ENCODE assay signal across 25 cellular contexts in genomic region chr12:15625075-15625474, GRCh38.
"Had no signal": no experiment of that assay in that cellular context is flagged by ENCODE, and none has a peak within 500 bp of the region (broad histone marks: within the 10 kb centered on the region; RNA-seq: fewer than 3 reads in every experiment).

No MANE protein-coding gene starts in this region.

- DNase-seq: cortex of kidney; dorsolateral prefrontal cortex; effector CD4-positive, alpha-beta T cell; endodermal cell; foreskin fibroblast; gastrocnemius medialis; heart left ventricle; left colon; left ventricle myocardium superior; lower lobe of right lung; naive thymus-derived CD8-positive, alpha-beta T cell; nephron progenitor cell; occipital lobe; stimulated activated CD4-positive, alpha-beta T cell treated with anti-CD3 and anti-CD28 coated beads, Interleukin-2, amount 100 ng/mL, for 24 hours; stimulated activated CD4-positive, alpha-beta T cell treated with anti-CD3 and anti-CD28 coated beads, Interleukin-4, amount 100 ng/mL, for 24 hours; stimulated activated naive CD4-positive, alpha-beta T cell treated with Interleukin-2 at 50 U/mL for 16 hours; stomach; testis; tibial artery had no signal

- H2AFZ ChIP-seq: hepatocyte, parathyroid adenoma had no signal

- H3K9me3 ChIP-seq: gastrocnemius medialis, heart left ventricle, lower lobe of right lung, stomach, testis, tibial artery had no signal

- H3K4me3 ChIP-seq: dorsolateral prefrontal cortex, gastrocnemius medialis, heart left ventricle, hepatocyte, lower lobe of right lung, stomach, testis, tibial artery had no signal

- H3K27ac ChIP-seq: epithelial cell of prostate, hepatocyte, lower lobe of right lung, parathyroid adenoma, testis had no signal

- H3K36me3 ChIP-seq: gastrocnemius medialis had no signal

- H3K4me2 ChIP-seq: hepatocyte had no signal

- H3K9ac ChIP-seq: parathyroid adenoma had no signal

- ATAC-seq: esophagus mucosa; gastrocnemius medialis; heart left ventricle; left colon; left ventricle myocardium superior; lower lobe of right lung; naive thymus-derived CD8-positive, alpha-beta T cell; sciatic nerve; stimulated activated effector memory CD8-positive, alpha-beta T cell treated with anti-CD3 and anti-CD28 coated beads, Interleukin-12 subunit alpha, Interleukin-12 subunit beta, amount 100 ng/mL, for 72 hours had no signal

- H3K79me2 ChIP-seq: hepatocyte, parathyroid adenoma had no signal

- H3K27me3 ChIP-seq: dorsolateral prefrontal cortex, gastrocnemius medialis, heart left ventricle, hepatocyte, stomach, testis, tibial artery had no signal

- H3K4me1 ChIP-seq: parathyroid adenoma had no signal
